Comparison of ENCODE assay signal across 8 cellular contexts in genomic region chr3:196868297-196868661, GRCh38. TPM values are rescaled to one million over a fixed set of nuclear protein-coding genes. Genes with fewer than 3 reads are reported as not detected.
DNase-seq lines count a peak whose midpoint lies in the region; ATAC-seq and TF ChIP-seq lines count a peak whose summit lies in the region.

No MANE protein-coding gene starts in this region.

- no peak for TF ChIP-seq CTCF in C4-2B (conservative IDR thresholded peaks at IDR 0.05)

- H3K36me3 Mint-ChIP-seq in stimulated activated naive B cell treated with anti-CD40 and anti-IgM and Interleukin-4, amounts not matched to agents 10 μg/mL and 1 μg/mL and 100 μg/mL, for 72 hours: peaks cover 3 to 4% of the 10 kb centered on the region in 2 donors

- DNase-seq in SJSA1 (ENCODE audit: low read depth in 1 of 2, low spot score in 2 of 2) (peak in 1 of 2 experiments; percentile 47), cerebellar cortex (ENCODE audit: low spot score) (peak; percentile 11), posterior vena cava (ENCODE audit: low spot score) (no peak)
- DNase-seq in stimulated activated naive B cell treated with anti-CD40 and anti-IgM and Interleukin-4, amounts not matched to agents 10 μg/mL and 1 μg/mL and 100 μg/mL, for 72 hours: no peak

- H3K4me1 ChIP-seq in SJSA1 (replicated peaks): peaks cover 21% of the 10 kb centered on the region

- H3K4me1 Mint-ChIP-seq in stimulated activated naive B cell treated with anti-CD40 and anti-IgM and Interleukin-4, amounts not matched to agents 10 μg/mL and 1 μg/mL and 100 μg/mL, for 72 hours: peaks cover 9 to 22% of the 10 kb centered on the region in 2 donors

- peaks cover 0 to 2% of the 10 kb centered on the region in 2 donors for H3K9me3 Mint-ChIP-seq in stimulated activated naive B cell treated with anti-CD40 and anti-IgM and Interleukin-4, amounts not matched to agents 10 μg/mL and 1 μg/mL and 100 μg/mL, for 72 hours

- H3K4me3 Mint-ChIP-seq in stimulated activated naive B cell treated with anti-CD40 and anti-IgM and Interleukin-4, amounts not matched to agents 10 μg/mL and 1 μg/mL and 100 μg/mL, for 72 hours: peak overlapping the region; percentile 98 to 99

- ATAC-seq in GM18870 (IDR thresholded peaks at IDR 0.05; ENCODE audit: unreplicated experiment): peak; percentile 24
- ATAC-seq in HG03103 (IDR thresholded peaks at IDR 0.05; ENCODE audit: low read depth, unreplicated experiment): peak; percentile 13
- peak; percentile 37 to 41 for ATAC-seq in stimulated activated naive B cell treated with anti-CD40 and anti-IgM and Interleukin-4, amounts not matched to agents 10 μg/mL and 1 μg/mL and 100 μg/mL, for 72 hours (replicated peaks)

- peak overlapping the region; percentile 98 for H3K27ac Mint-ChIP-seq in stimulated activated naive B cell treated with anti-CD40 and anti-IgM and Interleukin-4, amounts not matched to agents 10 μg/mL and 1 μg/mL and 100 μg/mL, for 72 hours

- H3K27me3 Mint-ChIP-seq in stimulated activated naive B cell treated with anti-CD40 and anti-IgM and Interleukin-4, amounts not matched to agents 10 μg/mL and 1 μg/mL and 100 μg/mL, for 72 hours: no peaks in the 10 kb centered on the region

- peaks cover 19% of the 10 kb centered on the region for H3K36me3 ChIP-seq in SJSA1

- H3K27me3 ChIP-seq in SJSA1 (replicated peaks) (no peaks in the 10 kb centered on the region), layer of hippocampus (ENCODE audit: control insufficient read depth, insufficient read depth, low read length) (no peaks in the 10 kb centered on the region)

- peak overlapping the region; percentile 95 for H3K4me3 ChIP-seq in SJSA1

- no peaks in the 10 kb centered on the region for H3K9me3 ChIP-seq in SJSA1 (replicated peaks)

- intact Hi-C loops in posterior vena cava (cut with DNase I): no loop called here

- H3K27ac ChIP-seq in C4-2B: peak overlapping the region; percentile 87
- H3K27ac ChIP-seq in SJSA1: peak overlapping the region; percentile 79
- H3K27ac ChIP-seq in layer of hippocampus (ENCODE audit: low read depth, low read length): peak overlapping the region; percentile 91

RNA-seq across cellular contexts. Expression of gene SENP5, which starts 0.6 kb away (rescaled TPM):
- 35.6 and 43.0 TPM in 2 replicates for total RNA-seq in SJSA1 (2014; rRNA removed; shearing (Covaris generic))
- 10 to 100 TPM; 26.5 to 35.9 TPM for total RNA-seq in posterior vena cava
